ENCODE assay signal across 21 cellular contexts in genomic region chr1:25813071-25813733, GRCh38. TPM values are rescaled to one million over a fixed set of nuclear protein-coding genes. Genes with fewer than 3 reads are reported as not detected.
DNase-seq lines count a peak whose midpoint lies in the region; ATAC-seq, FAIRE-seq and TF ChIP-seq lines count a peak whose summit lies in the region.
"Had no signal": no experiment of that assay in that cellular context is flagged by ENCODE, and none has a peak within 500 bp of the region (broad histone marks: within the 10 kb centered on the region; RNA-seq: fewer than 3 reads in every experiment).

No MANE protein-coding gene starts in this region.

- no peak for TF ChIP-seq RAD21 in H1 (IDR thresholded peaks at IDR 0.05 in 1 of 2, conservative IDR thresholded peaks at IDR 0.05 in 1 of 2; ENCODE audit: low read depth in 2 of 2, low read length in 2 of 2)

- no peaks in the 10 kb centered on the region for H3K9me3 ChIP-seq in CD4-positive, alpha-beta T cell (ENCODE audit: control insufficient read depth, low read length)
- H3K9me3 ChIP-seq in H1 (ENCODE audit: insufficient read depth in 2 of 2, low read depth in 1 of 2, low read length in 1 of 2) (no peaks in the 10 kb centered on the region), neural progenitor cell (ENCODE audit: low read depth) (no peaks in the 10 kb centered on the region)
- H3K9me3 ChIP-seq: BE2C had no signal

- H2BK12ac ChIP-seq in H1 (ENCODE audit: low read depth, low read length) = no peak overlapping the region

- DNase-seq in CD4-positive, alpha-beta T cell = no peak
- DNase-seq in H7 (peak; percentile 17), H1 (ENCODE audit: low read depth in 1 of 2, low spot score in 2 of 2) (no peak), neural progenitor cell (ENCODE audit: low spot score) (no peak), NCI-H128 (lab: John Stamatoyannopoulos, UW; ENCODE audit: unreplicated experiment) (no peak), NCI-H774 (lab: John Stamatoyannopoulos, UW) (no peak), DMS79 (lab: John Stamatoyannopoulos, UW) (no peak)
- DNase-seq: ACHN; BE2C; C1 segment of cervical spinal cord; CD4-positive, CD25-positive, alpha-beta regulatory T cell; DMS153; DND-41; EL; HCEC 1CT; HFFc6; KBM-7 had no signal

- H3K9me3 Mint-ChIP-seq in CD4-positive, alpha-beta T cell = no peaks in the 10 kb centered on the region
- H3K9me3 Mint-ChIP-seq in neural progenitor cell = no peaks in the 10 kb centered on the region
- H3K9me3 Mint-ChIP-seq: HFFc6, IgD-negative memory B cell had no signal

- peak overlapping the region; percentile 30 for H3K4me3 Mint-ChIP-seq in CD4-positive, alpha-beta T cell
- H3K4me3 Mint-ChIP-seq in neural progenitor cell = no peak overlapping the region
- H3K4me3 Mint-ChIP-seq: HFFc6 had no signal

- H3K9ac ChIP-seq in H1 (replicated peaks in 1 of 4; ENCODE audit: extremely low read depth in 1 of 4, low read depth in 3 of 4, low read length in 3 of 4) (no peak overlapping the region), neural progenitor cell (no peak overlapping the region)

- FAIRE-seq in H1 (lab: Jason Lieb, UNC) = no peak
- FAIRE-seq: A204.1, GM12878, HTR-8/SVneo had no signal

- TF ChIP-seq POLR2A in H1 (IDR thresholded peaks at IDR 0.05; ENCODE audit: control extremely low read depth in 1 of 2, low read depth in 2 of 2, low read length in 2 of 2) = no peak

- H3K56ac ChIP-seq in H1 (replicated peaks; ENCODE audit: insufficient read length, low read depth, low read length) = no peak overlapping the region

- no peak overlapping the region for H3K23ac ChIP-seq in H1 (ENCODE audit: insufficient read length)

- H3K36me3 Mint-ChIP-seq in CD4-positive, alpha-beta T cell (ENCODE audit: low read depth) = peaks cover 41% of the 10 kb centered on the region
- peaks cover 14% of the 10 kb centered on the region for H3K36me3 Mint-ChIP-seq in neural progenitor cell
- H3K36me3 Mint-ChIP-seq: IgD-negative memory B cell had no signal

- H2AFZ ChIP-seq in H1 (ENCODE audit: low read length) = no peak overlapping the region
- H2AFZ ChIP-seq in neural progenitor cell (replicated peaks) = no peak overlapping the region

- POLR2A ChIA-PET in CD4-positive, alpha-beta T cell (lab: Charles Lee) = no interaction called here
- POLR2A ChIA-PET in H1 (lab: Charles Lee; ENCODE audit: partially characterized antibody) = interaction anchor here (0.9 to 1.8 kb wide), 3 partner anchors 11 to 266 kb away, joined by 3 to 6 read pairs (median 3); no protein-coding TSS in a partner anchor

- no peaks in the 10 kb centered on the region for H3K23me2 ChIP-seq in H1 (ENCODE audit: low read depth, low read length)

- H3K14ac ChIP-seq in H1 (ENCODE audit: insufficient read length) = no peak overlapping the region

- CTCF ChIA-PET in CD4-positive, alpha-beta T cell (lab: Charles Lee) = no interaction called here
- CTCF ChIA-PET in H1 (lab: Charles Lee; ENCODE audit: partially characterized antibody) = interaction anchor here (0.9 to 8.2 kb wide), 7 partner anchors 8 to 259 kb away, joined by 3 to 83 read pairs (median 4); partner anchors contain the start of gene SELENON

- no peak overlapping the region for H2BK15ac ChIP-seq in H1 (ENCODE audit: low read length)

- H3K79me2 ChIP-seq in H1 (ENCODE audit: control insufficient read depth in 1 of 2, insufficient read depth in 2 of 2, low read length in 2 of 2) (no peaks in the 10 kb centered on the region), neural progenitor cell (ENCODE audit: low read depth) (no peaks in the 10 kb centered on the region)

- no peak overlapping the region for H2BK5ac ChIP-seq in H1 (ENCODE audit: low read depth, low read length)

- no peak for TF ChIP-seq EP300 in H1 (IDR thresholded peaks at IDR 0.05; ENCODE audit: borderline replicate concordance in 1 of 2, low read depth in 2 of 2, low read length in 2 of 2)

- no peak for TF ChIP-seq CTCF in CD4-positive, alpha-beta T cell (IDR thresholded peaks at IDR 0.05)
- no peak for TF ChIP-seq CTCF in H1 (IDR thresholded peaks at IDR 0.05; ENCODE audit: control extremely low read depth in 1 of 3, insufficient read depth in 1 of 3, low read depth in 1 of 3, low read length in 3 of 3)
- TF ChIP-seq CTCF in neural progenitor cell (IDR thresholded peaks at IDR 0.05) = no peak

- peak overlapping the region; percentile 49 for H3K27ac Mint-ChIP-seq in CD4-positive, alpha-beta T cell
- peak overlapping the region; percentile 78 for H3K27ac Mint-ChIP-seq in neural progenitor cell
- H3K27ac Mint-ChIP-seq: HFFc6, IgD-negative memory B cell had no signal

- H3K4me1 Mint-ChIP-seq in CD4-positive, alpha-beta T cell (ENCODE audit: low read depth) = peaks cover 8% of the 10 kb centered on the region
- H3K4me1 Mint-ChIP-seq in neural progenitor cell = peaks cover 7% of the 10 kb centered on the region

- 76% methylated on average over 11 of the region's 11 CpGs; no CpG with 5 or more reads in 1 of the 2 experiments for WGBS in H1 (ENCODE audit: extremely low coverage in 1 of 2, insufficient coverage in 1 of 2, insufficient read length in 1 of 2, insufficient replicate concordance in 2 of 2, low coverage in 1 of 2, low lambda C conversion rate in 2 of 2, missing lambda C conversion rate in 1 of 2), 2 experiments

- H3K4ac ChIP-seq in H1 (replicated peaks; ENCODE audit: insufficient read length, low read depth, low read length) = no peak overlapping the region

- no peak overlapping the region for H3K18ac ChIP-seq in H1 (ENCODE audit: extremely low read depth, low read length)

- H3K27ac ChIP-seq in CD4-positive, alpha-beta T cell (ENCODE audit: low read depth, low read length) = no peak overlapping the region
- H3K27ac ChIP-seq in H1 (ENCODE audit: low read depth, low read length) (no peak overlapping the region), neural progenitor cell (no peak overlapping the region)

- no peak overlapping the region for H4K91ac ChIP-seq in H1 (replicated peaks; ENCODE audit: insufficient read length, low read length)

- no peak overlapping the region for H2BK120ac ChIP-seq in H1 (replicated peaks; ENCODE audit: low read depth, low read length)

- H3K36me3 ChIP-seq in H7 (replicated peaks; ENCODE audit: control insufficient read depth, insufficient read depth, low read length) = peaks cover 18% of the 10 kb centered on the region
- peaks cover 0 to 18% (median 3%) of the 10 kb centered on the region in 4 experiments; a peak in 4 of 8 replicates for H3K36me3 ChIP-seq in H1 (ENCODE audit: control insufficient read depth in 2 of 4, insufficient read depth in 4 of 4, low read length in 3 of 4)
- H3K36me3 ChIP-seq in neural progenitor cell = no peaks in the 10 kb centered on the region
- H3K36me3 ChIP-seq: BE2C had no signal

- 0 out of 2 replicates have a peak overlapping the region, but pooled peaks have one; percentile 1 for H2AK5ac ChIP-seq in H1 (ENCODE audit: low read depth, low read length)

- intact Hi-C loops in CD4-positive, alpha-beta T cell (cut with DNase I, micrococcal nuclease) = loop anchor here (5.0 kb wide), 2 partner anchors 291 to 411 kb away; no protein-coding TSS in a partner anchor

- no peak overlapping the region for H4K8ac ChIP-seq in H1 (ENCODE audit: extremely low read depth, insufficient read depth, low read length)

- H3K79me1 ChIP-seq in H1 (ENCODE audit: low read depth, low read length) = no peaks in the 10 kb centered on the region

- no peaks in the 10 kb centered on the region for H3K27me3 ChIP-seq in CD4-positive, alpha-beta T cell (ENCODE audit: control insufficient read depth, insufficient read depth, low read length)
- H3K27me3 ChIP-seq in H7 (ENCODE audit: control insufficient read depth, insufficient read depth, low read length) (no peaks in the 10 kb centered on the region), H1 (replicated peaks in 1 of 4; ENCODE audit: control insufficient read depth in 3 of 4, extremely low read depth in 1 of 4, insufficient read depth in 3 of 4, low read length in 3 of 4) (no peaks in the 10 kb centered on the region), neural progenitor cell (no peaks in the 10 kb centered on the region)
- H3K27me3 ChIP-seq: BE2C had no signal

- ATAC-seq in CD4-positive, alpha-beta T cell (ENCODE audit: poor library complexity) = no peak

- H3K4me2 ChIP-seq in H1 (ENCODE audit: insufficient read depth in 1 of 2, low read depth in 2 of 2, low read length in 2 of 2) (no peak overlapping the region), neural progenitor cell (no peak overlapping the region)

- no peak overlapping the region for H2BK20ac ChIP-seq in H1 (ENCODE audit: low read length)

- H3K4me3 ChIP-seq in H7 (ENCODE audit: insufficient read depth, low read depth, low read length) = no peak overlapping the region
- no peak overlapping the region for H3K4me3 ChIP-seq in H1 (ENCODE audit: extremely low read depth in 1 of 4, insufficient read depth in 2 of 4, low read depth in 3 of 4, low read length in 4 of 4)
- no peak overlapping the region for H3K4me3 ChIP-seq in neural progenitor cell
- H3K4me3 ChIP-seq: GM12878 had no signal

- H3K4me1 ChIP-seq in H1 (replicated peaks in 1 of 4; ENCODE audit: control insufficient read depth in 3 of 4, insufficient read depth in 4 of 4, low read length in 3 of 4) (peaks cover 2 to 8% (median 4%) of the 10 kb centered on the region in 4 experiments; a peak in 5 of 7 replicates), neural progenitor cell (no peaks in the 10 kb centered on the region)
- H3K4me1 ChIP-seq: BE2C had no signal

- no peaks in the 10 kb centered on the region for H3K27me3 Mint-ChIP-seq in CD4-positive, alpha-beta T cell
- H3K27me3 Mint-ChIP-seq in neural progenitor cell (ENCODE audit: insufficient read depth, low read depth) = peaks cover 3% of the 10 kb centered on the region
- H3K27me3 Mint-ChIP-seq: CD4-positive, CD25-positive, alpha-beta regulatory T cell; IgD-negative memory B cell had no signal

- peaks cover 12% of the 10 kb centered on the region for H3F3A ChIP-seq in neural progenitor cell (ENCODE audit: low read depth)

- no peak overlapping the region for H4K5ac ChIP-seq in H1 (ENCODE audit: insufficient read length, low read depth, low read length)

- H4K20me1 ChIP-seq in H1 (replicated peaks in 1 of 2; ENCODE audit: control insufficient read depth in 1 of 2, insufficient read depth in 2 of 2, low read length in 2 of 2) = peaks cover 2 to 8% of the 10 kb centered on the region in 2 experiments
- H4K20me1 ChIP-seq in neural progenitor cell (ENCODE audit: low read depth) = peaks cover 7% of the 10 kb centered on the region

RNA-seq across cellular contexts. Expression of gene MTFR1L, which starts 6.6 kb away (rescaled TPM):
- total RNA-seq in CD4-positive, alpha-beta T cell = 10 to 100 TPM; 25.5 to 28.0 TPM
- 36.8 and 38.8 TPM in 2 replicates for total RNA-seq in H7 (2014; rRNA removed; shearing (Covaris generic))
- 20.8 and 23.1 TPM in 2 replicates for total RNA-seq in H1 (2021; fragmentation: NEBNext Ultra II Directional; extraction: Animal tissue kit (Norgen Biotek cat#: 25700))
- polyA plus RNA-seq in H1 (2011; rRNA removed) = 23.1 and 39.9 TPM in 2 replicates
- polyA plus RNA-seq in H1 (2011; cell fraction: cytosol; rRNA removed) = 25.9 TPM
- 27.3 TPM for polyA plus RNA-seq in H1 (2011; cell fraction: nucleus; rRNA removed)
- 20.5 to 26.2 TPM (median 22.8 TPM) in 4 replicates for polyA plus RNA-seq in H1 (2012, experiment 1 of 2)
- polyA plus RNA-seq in H1 (2012, experiment 2 of 2) = 21.2 TPM
- polyA plus RNA-seq in H1 (2013, experiment 1 of 2) = 17.5 TPM
- polyA plus RNA-seq in H1 (2013, experiment 2 of 2) = 15.3 TPM
- polyA minus RNA-seq in H1 (2011; rRNA and poly(A)+ RNA removed) = 23.2 and 27.4 TPM in 2 replicates
- polyA minus RNA-seq in H1 (2011; cell fraction: cytosol; rRNA and poly(A)+ RNA removed) = 10.6 TPM
- 16.7 TPM for polyA minus RNA-seq in H1 (2011; cell fraction: nucleus; rRNA and poly(A)+ RNA removed)
- 20.7 and 31.2 TPM in 2 replicates for total RNA-seq in neural progenitor cell (ENCODE audit: low replicate concordance)

RNA-seq across cellular contexts. Expression of gene SELENON, which starts 13.2 kb away (rescaled TPM):
- total RNA-seq in CD4-positive, alpha-beta T cell = 10 to 100 TPM; 25.3 to 25.7 TPM
- 108 and 139 TPM in 2 replicates for total RNA-seq in H7 (2014; rRNA removed; shearing (Covaris generic))
- 77.4 and 77.6 TPM in 2 replicates for total RNA-seq in H1 (2021; fragmentation: NEBNext Ultra II Directional; extraction: Animal tissue kit (Norgen Biotek cat#: 25700))
- polyA plus RNA-seq in H1 (2011; rRNA removed) = 43.0 and 67.3 TPM in 2 replicates
- polyA plus RNA-seq in H1 (2011; cell fraction: cytosol; rRNA removed) = 36.6 TPM
- polyA plus RNA-seq in H1 (2011; cell fraction: nucleus; rRNA removed) = 58.6 TPM
- polyA plus RNA-seq in H1 (2012, experiment 1 of 2) = 72.8 to 99.4 TPM (median 83.9 TPM) in 4 replicates
- 89.8 TPM for polyA plus RNA-seq in H1 (2012, experiment 2 of 2)
- 103 TPM for polyA plus RNA-seq in H1 (2013, experiment 1 of 2)
- polyA plus RNA-seq in H1 (2013, experiment 2 of 2) = 109 TPM
- polyA minus RNA-seq in H1 (2011; rRNA and poly(A)+ RNA removed) = 25.4 and 44.6 TPM in 2 replicates
- 47.6 TPM for polyA minus RNA-seq in H1 (2011; cell fraction: cytosol; rRNA and poly(A)+ RNA removed)
- 23.2 TPM for polyA minus RNA-seq in H1 (2011; cell fraction: nucleus; rRNA and poly(A)+ RNA removed)
- total RNA-seq in neural progenitor cell (ENCODE audit: low replicate concordance) = 24.9 and 50.4 TPM in 2 replicates

RNA-seq across cellular contexts. Expression of gene AUNIP, which starts 46.1 kb away (rescaled TPM):
- total RNA-seq in CD4-positive, alpha-beta T cell = not detected
- total RNA-seq in H7 (2014; rRNA removed; shearing (Covaris generic)) = 38.9 and 42.2 TPM in 2 replicates
- total RNA-seq in H1 (2021; fragmentation: NEBNext Ultra II Directional; extraction: Animal tissue kit (Norgen Biotek cat#: 25700)) = 22.9 and 23.2 TPM in 2 replicates
- 15.4 and 18.6 TPM in 2 replicates for polyA plus RNA-seq in H1 (2011; rRNA removed)
- 16.5 TPM for polyA plus RNA-seq in H1 (2011; cell fraction: cytosol; rRNA removed)
- 13.9 TPM for polyA plus RNA-seq in H1 (2011; cell fraction: nucleus; rRNA removed)
- 14.8 to 20.4 TPM (median 15.7 TPM) in 4 replicates for polyA plus RNA-seq in H1 (2012, experiment 1 of 2)
- 12.1 TPM for polyA plus RNA-seq in H1 (2012, experiment 2 of 2)
- polyA plus RNA-seq in H1 (2013, experiment 1 of 2) = 14.6 TPM
- 15.5 TPM for polyA plus RNA-seq in H1 (2013, experiment 2 of 2)
- 19.1 and 23.3 TPM in 2 replicates for polyA minus RNA-seq in H1 (2011; rRNA and poly(A)+ RNA removed)
- polyA minus RNA-seq in H1 (2011; cell fraction: cytosol; rRNA and poly(A)+ RNA removed) = 12.3 TPM
- polyA minus RNA-seq in H1 (2011; cell fraction: nucleus; rRNA and poly(A)+ RNA removed) = 29.0 TPM
- 15.2 and 17.1 TPM in 2 replicates for total RNA-seq in neural progenitor cell (ENCODE audit: low replicate concordance)
- total RNA-seq: CD4-positive, CD25-positive, alpha-beta regulatory T cell had no signal
- polyA plus RNA-seq: IgD-negative memory B cell had no signal

Comparison
In these comparisons a context has a peak if more than half of its experiments do, and no peak if none do; other contexts are left out.
1. RNA of gene AUNIP, which starts 46.1 kb away (total RNA-seq): 38.9 to 42.2 TPM in H7, 22.9 to 23.2 TPM in H1 and 15.2 to 17.1 TPM in neural progenitor cell; not detected in CD4-positive, alpha-beta T cell; every median in the first group is over 10 times any median in the second.